8 cellular contexts compared by ENCODE assay signal in the genomic region with DNA sequence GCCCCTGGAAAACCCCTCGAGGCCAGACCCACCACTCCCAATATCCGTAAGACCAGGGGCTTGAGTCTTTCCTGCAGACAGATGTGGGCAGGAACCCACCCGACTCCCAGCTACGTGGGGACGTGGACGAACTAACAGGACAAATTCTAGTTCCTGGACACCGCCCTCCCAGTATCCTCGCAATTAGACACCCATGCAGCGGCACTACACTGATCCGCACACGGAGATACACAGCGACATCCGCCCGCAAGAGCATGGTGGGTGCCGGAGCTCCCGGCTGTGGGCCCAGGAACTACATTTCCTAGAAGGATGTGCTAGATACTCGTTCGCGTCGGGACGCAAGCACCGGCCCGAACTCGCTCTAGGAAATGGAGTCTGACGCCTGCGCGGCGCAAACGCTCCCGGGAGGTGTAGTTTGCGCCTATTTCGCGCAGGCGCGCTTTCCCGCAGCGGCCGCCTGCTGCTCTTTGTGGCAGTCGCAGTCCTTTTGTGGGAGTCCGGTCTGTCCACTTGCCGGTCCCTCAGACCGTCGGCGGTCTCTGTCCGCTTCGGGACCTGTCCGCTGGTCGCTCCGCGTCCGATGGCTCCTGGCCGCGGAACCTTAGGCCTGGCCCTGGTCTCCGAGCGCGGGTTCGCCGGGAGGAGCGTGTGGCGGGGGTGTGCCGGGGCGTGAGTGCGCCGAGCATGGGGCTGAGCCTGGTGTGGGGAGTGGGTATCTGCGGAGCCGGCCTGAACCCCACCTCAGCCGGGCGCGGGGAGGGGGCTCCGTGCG. TPM values are rescaled to one million over a fixed set of nuclear protein-coding genes. Genes with fewer than 3 reads are reported as not detected.
DNase-seq lines count a peak whose midpoint lies in the region; ATAC-seq, FAIRE-seq and TF ChIP-seq lines count a peak whose summit lies in the region.

ZNF74 (plus strand) TSS at position 447 of the 772 bp plus-strand sequence. CDS start 478 bp downstream, outside the sequence.

- H3K27ac Mint-ChIP-seq in activated B cell treated with CpG ODN at 0.5 μM for 24 hours, result peak within 1 kb of the TSS; percentile 86

- POLR2A ChIA-PET in activated B cell treated with CpG ODN at 0.5 μM for 24 hours (lab: Charles Lee), result interaction anchor here (0.6 to 1.2 kb wide), 5 partner anchors 10 to 1026 kb away, joined by 3 to 5 read pairs (median 4); partner anchors contain the start of genes KLHL22 and TRMT2A

- no peak for TF ChIP-seq CTCF in activated B cell treated with CpG ODN at 0.5 μM for 24 hours (IDR thresholded peaks at IDR 0.05)
- TF ChIP-seq CTCF in cardiac fibroblast (IDR thresholded peaks at IDR 0.05; ENCODE audit: low read depth, low read length), result no peak

- intact Hi-C loops in activated B cell treated with CpG ODN at 0.5 μM for 24 hours (cut with micrococcal nuclease), result loop anchor here (2.0 kb wide), 1 partner anchor 465 kb away; the partner anchor contains the start of genes PI4KA and SNAP29

- H3K9ac ChIP-seq in Karpas-422 (ENCODE audit: low read length), result no peak within 1 kb of the TSS

- H3K4me3 ChIP-seq in cardiac fibroblast (replicated peaks in 1 of 2; ENCODE audit: low read depth in 2 of 2, low read length in 2 of 2), result peak within 1 kb of the TSS; percentile 70 to 79
- peak within 1 kb of the TSS; percentile 64 to 89 (median 77) for H3K4me3 ChIP-seq in skin epidermis
- H3K4me3 ChIP-seq in Karpas-422 (ENCODE audit: low read length), result no peak within 1 kb of the TSS

- peak; percentile 97 for FAIRE-seq in GM12892 (lab: Jason Lieb, UNC)

- peaks cover 3% of the 10 kb centered on the region for H3K36me3 Mint-ChIP-seq in activated B cell treated with CpG ODN at 0.5 μM for 24 hours (ENCODE audit: low read depth)

- H3K36me3 ChIP-seq in Karpas-422 (ENCODE audit: insufficient read depth, low read length), result no peaks in the 10 kb centered on the region

- no peaks in the 10 kb centered on the region for H3K9me3 ChIP-seq in Karpas-422 (ENCODE audit: low read length)

- CTCF ChIA-PET in activated B cell treated with CpG ODN at 0.5 μM for 24 hours (lab: Charles Lee), result no interaction called here

- H3K9me3 Mint-ChIP-seq in activated B cell treated with CpG ODN at 0.5 μM for 24 hours, result no peaks in the 10 kb centered on the region

- no peaks in the 10 kb centered on the region for H3K79me2 ChIP-seq in Karpas-422 (ENCODE audit: low read length)

- H3K4me1 ChIP-seq in Karpas-422 (ENCODE audit: low read length), result no peaks in the 10 kb centered on the region

- no peaks in the 10 kb centered on the region for H4K20me1 ChIP-seq in Karpas-422 (ENCODE audit: insufficient read depth, low read depth, low read length)

- DNase-seq in GM12892 (ENCODE audit: insufficient read length), result peak; percentile 63
- peak; percentile 80 for DNase-seq in NCI-H2196 (lab: John Stamatoyannopoulos, UW; ENCODE audit: unreplicated experiment)
- peak; percentile 69 for DNase-seq in activated B cell treated with CpG ODN at 0.5 μM for 24 hours
- DNase-seq in cardiac fibroblast (ENCODE audit: low read depth in 2 of 2), result peak; percentile 92 to 94
- DNase-seq in iPS-NIHi7 (ENCODE audit: extremely low spot score), result peak; percentile 89
- no peak for DNase-seq in Karpas-422

- H3K27me3 ChIP-seq in Karpas-422 (ENCODE audit: low read length), result no peaks in the 10 kb centered on the region

- TF ChIP-seq POLR2A in GM12892 (IDR thresholded peaks at IDR 0.05; ENCODE audit: low read depth, low read length), result peak; percentile 84

- ATAC-seq in HG02970 (IDR thresholded peaks at IDR 0.05; ENCODE audit: low FRiP score, unreplicated experiment), result peak; percentile 63
- peak; percentile 94 for ATAC-seq in activated B cell treated with CpG ODN at 0.5 μM for 24 hours (ENCODE audit: low read depth)

- H3K4me1 Mint-ChIP-seq in activated B cell treated with CpG ODN at 0.5 μM for 24 hours, result peaks cover 33% of the 10 kb centered on the region

- H3K27ac ChIP-seq in skin epidermis (peak within 1 kb of the TSS in 19 of 21 experiments; percentile 54 to 90 (median 81)), Karpas-422 (ENCODE audit: low read length) (no peak within 1 kb of the TSS)

- H3K27me3 Mint-ChIP-seq in activated B cell treated with CpG ODN at 0.5 μM for 24 hours, result no peaks in the 10 kb centered on the region

- peak within 1 kb of the TSS; percentile 92 for H3K4me3 Mint-ChIP-seq in activated B cell treated with CpG ODN at 0.5 μM for 24 hours

- no peak within 1 kb of the TSS for H3K4me2 ChIP-seq in Karpas-422 (ENCODE audit: low read depth, low read length, poor library complexity, severe bottlenecking)

- no peak within 1 kb of the TSS for H2AFZ ChIP-seq in Karpas-422 (ENCODE audit: low read length)

- no peaks in the 10 kb centered on the region for H3K9me2 ChIP-seq in Karpas-422 (replicated peaks; ENCODE audit: insufficient read depth, low read length)

RNA-seq across cellular contexts. Expression of gene ZNF74, which starts in this region (rescaled TPM):
- polyA plus RNA-seq in GM12892 (2012; ENCODE audit: missing spikeins), result 3.3 TPM
- total RNA-seq in activated B cell treated with CpG ODN at 0.5 μM for 24 hours, result 4.3 and 4.9 TPM in 2 replicates
- not detected in 2 replicates for total RNA-seq in Karpas-422 (2014; rRNA removed; shearing (Covaris generic); ENCODE audit: low replicate concordance)
